1 cellular context compared by ENCODE assay signal in genomic region chr1:223844962-223845809, GRCh38.
TF ChIP-seq lines count a peak whose summit lies in the region.

No MANE protein-coding gene starts in this region.

TF ChIP-seq in HEK293, 187 proteins besides CTCF, POLR2A, EP300 and RAD21 (continued from another document):
- TF ChIP-seq ZBTB11 (tag by site-specific recombination; conservative IDR thresholded peaks at IDR 0.05; ENCODE audit: low read depth) (peak; percentile 44), ZEB2 (tag by site-specific recombination; IDR thresholded peaks at IDR 0.05) (peak; percentile 44; the same call in 1 of the 2 replicates), KLF17 (tag by site-specific recombination; IDR thresholded peaks at IDR 0.05) (peak; percentile 55), ZNF76 (tag by site-specific recombination; IDR thresholded peaks at IDR 0.05; ENCODE audit: borderline replicate concordance, low read depth) (peak; percentile 29; the same call in 1 of the 2 replicates), ZNF354C (tag by site-specific recombination; IDR thresholded peaks at IDR 0.05; ENCODE audit: borderline replicate concordance, low read depth) (no peak), GFI1B (tag by site-specific recombination; IDR thresholded peaks at IDR 0.05) (no peak), ZBTB8A (tag by site-specific recombination; IDR thresholded peaks at IDR 0.05) (peak; percentile 93), ZNF785 (tag by site-specific recombination; IDR thresholded peaks at IDR 0.05) (0 out of 2 replicates have a peak, but pooled peaks have one; percentile 23), EGR2 (tag by site-specific recombination; IDR thresholded peaks at IDR 0.05; ENCODE audit: low read depth) (peak; percentile 75), ZNF692 (tag by site-specific recombination; IDR thresholded peaks at IDR 0.05) (peak; percentile 53), MZF1 (tag by site-specific recombination; IDR thresholded peaks at IDR 0.05; ENCODE audit: borderline replicate concordance) (peak; percentile 56; the same call in 1 of the 2 replicates), ZNF513 (tag by site-specific recombination; IDR thresholded peaks at IDR 0.05) (peak; percentile 18; the same call in 1 of the 2 replicates), ZNF701 (tag by site-specific recombination; IDR thresholded peaks at IDR 0.05) (no peak)
TF ChIP-seq in HEK293: peak in this region for 53.
